In genomic region chr5:132394681-132395259, GRCh38 we compare ENCODE assay signal across 11 cellular contexts. TPM values are rescaled to one million over a fixed set of nuclear protein-coding genes. Genes with fewer than 3 reads are reported as not detected.
DNase-seq lines count a peak whose midpoint lies in the region; ATAC-seq and TF ChIP-seq lines count a peak whose summit lies in the region.
"Had no signal": no experiment of that assay in that cellular context is flagged by ENCODE, and none has a peak within 500 bp of the region (broad histone marks: within the 10 kb centered on the region; RNA-seq: fewer than 3 reads in every experiment).

No MANE protein-coding gene starts in this region.

- no peak for TF ChIP-seq CTCF in chondrocyte (IDR thresholded peaks at IDR 0.05)

- peaks cover 5% of the 10 kb centered on the region for H3K36me3 Mint-ChIP-seq in IgD-negative memory B cell
- peaks cover 22% of the 10 kb centered on the region for H3K36me3 Mint-ChIP-seq in chondrocyte (ENCODE audit: low read depth)

- H3K9me3 Mint-ChIP-seq in IgD-negative memory B cell (no peaks in the 10 kb centered on the region), chondrocyte (ENCODE audit: low read depth) (peaks cover 5% of the 10 kb centered on the region)
- H3K9me3 Mint-ChIP-seq: H9 had no signal

- DNase-seq in DMS 273 treated with DMSO at 0.1 percent for 48 hours (lab: John Stamatoyannopoulos, UW) (peak; percentile 17), chondrocyte (ENCODE audit: low spot score) (no peak), epidermal melanocyte (ENCODE audit: insufficient read length, low spot score) (no peak), NCI-H748 treated with DMSO at 0.1 percent for 48 hours (lab: John Stamatoyannopoulos, UW) (no peak), caudate nucleus (lab: John Stamatoyannopoulos, UW) (no peak)
- DNase-seq: Caco-2, H9 had no signal

- no peaks in the 10 kb centered on the region for H3K9me3 ChIP-seq in esophagus (ENCODE audit: control insufficient read depth in 2 of 2, insufficient read depth in 1 of 2, low read depth in 1 of 2, low read length in 1 of 2)
- H3K9me3 ChIP-seq: Caco-2 had no signal

- H3K4me3 Mint-ChIP-seq in IgD-negative memory B cell (peak overlapping the region; percentile 31 to 87 (median 53)), chondrocyte (ENCODE audit: unreplicated experiment) (no peak overlapping the region)
- H3K4me3 Mint-ChIP-seq: H9 had no signal

- H3K4me1 Mint-ChIP-seq in IgD-negative memory B cell (peaks cover 22 to 32% (median 23%) of the 10 kb centered on the region in 3 donors), chondrocyte (ENCODE audit: low read depth) (peaks cover 17% of the 10 kb centered on the region)

- H3K27ac ChIP-seq in esophagus (ENCODE audit: low read depth in 2 of 2, low read length in 1 of 2) (peak overlapping the region; percentile 20 to 47), caudate nucleus (ENCODE audit: low read depth, low read length) (no peak overlapping the region)
- H3K27ac ChIP-seq: VCaP had no signal

- WGBS in esophagus, 2 donors: 45 to 54% methylated on average over 4 of the region's 4 CpGs

- H3K27me3 Mint-ChIP-seq in IgD-negative memory B cell (no peaks in the 10 kb centered on the region), chondrocyte (ENCODE audit: low read depth) (peaks cover 1% of the 10 kb centered on the region)

- H3K27me3 ChIP-seq in esophagus (ENCODE audit: control insufficient read depth in 1 of 2, insufficient read depth in 2 of 2, low read length in 2 of 2): no peaks in the 10 kb centered on the region

- no peak overlapping the region for H3K4me3 ChIP-seq in esophagus (ENCODE audit: low read depth in 1 of 2, low read length in 2 of 2)

- H3K36me3 ChIP-seq in esophagus (ENCODE audit: control insufficient read depth in 2 of 2, insufficient read depth in 2 of 2, low read length in 1 of 2): peaks cover 0 to 3% of the 10 kb centered on the region in 2 donors

- H3K4me1 ChIP-seq in esophagus (ENCODE audit: control insufficient read depth in 2 of 2, insufficient read depth in 2 of 2, low read length in 1 of 2): peaks cover 0 to 26% of the 10 kb centered on the region in 2 donors
- H3K4me1 ChIP-seq: Caco-2 had no signal

- H3K27ac Mint-ChIP-seq in IgD-negative memory B cell: peak overlapping the region; percentile 84 to 96 (median 90)
- no peak overlapping the region for H3K27ac Mint-ChIP-seq in chondrocyte (ENCODE audit: unreplicated experiment)
- H3K27ac Mint-ChIP-seq: H9 had no signal

- peak; percentile 86 for ATAC-seq in GM21360 (IDR thresholded peaks at IDR 0.05; ENCODE audit: unreplicated experiment)

RNA-seq across cellular contexts. Expression of gene SLC22A5, which starts 25.3 kb away (rescaled TPM):
- 1.9 TPM for polyA plus RNA-seq in IgD-negative memory B cell
- polyA plus RNA-seq in esophagus: 1 to 10 TPM; 3.0 to 4.1 TPM
- total RNA-seq in chondrocyte: 6.1 to 7.1 TPM (median 6.6 TPM) in 3 replicates
